In the genomic region with DNA sequence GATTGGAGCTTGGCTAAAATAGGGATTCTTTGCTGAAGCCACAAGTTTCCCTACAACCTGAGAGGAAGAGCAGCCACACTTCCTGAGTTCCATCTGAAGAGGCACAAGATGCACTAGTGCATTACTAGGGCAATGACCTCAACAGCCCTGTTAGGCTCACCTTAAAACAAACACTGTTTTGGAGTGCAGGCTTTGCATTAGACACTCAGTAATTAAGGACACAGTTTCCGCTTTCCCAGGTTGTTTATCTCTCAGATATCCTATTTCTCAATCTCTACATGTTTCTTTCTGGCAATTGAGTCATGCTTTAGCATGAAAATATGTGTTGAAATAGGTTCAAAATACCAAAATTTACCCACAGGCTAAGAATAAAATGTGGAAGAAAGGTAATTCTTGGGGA, we compare ENCODE assay signal across 21 cellular contexts. TPM values are rescaled to one million over a fixed set of nuclear protein-coding genes. Genes with fewer than 3 reads are reported as not detected.
DNase-seq lines count a peak whose midpoint lies in the region; ATAC-seq and TF ChIP-seq lines count a peak whose summit lies in the region.
"Had no signal": no experiment of that assay in that cellular context is flagged by ENCODE, and none has a peak within 500 bp of the region (broad histone marks: within the 10 kb centered on the region; RNA-seq: fewer than 3 reads in every experiment).

No MANE protein-coding gene starts in this region.

- H3K27ac Mint-ChIP-seq in MCF 10A (ENCODE audit: low read depth, unreplicated experiment) (peak overlapping the region; percentile 81), T-helper 17 cell (peak overlapping the region; percentile 32)
- H3K27ac Mint-ChIP-seq: activated CD4-positive, alpha-beta T cell treated with anti-CD3 and anti-CD28 coated beads, Interleukin-2, amount 10 ng/mL, durations not matched to agents 7 days and 5 days; activated naive CD8-positive, alpha-beta T cell treated with anti-CD3 and anti-CD28 coated beads, Interleukin-2, amount 50 U/mL, for 24 hours; brain; CD4-positive, alpha-beta T cell; endodermal cell had no signal

- H3K4me3 Mint-ChIP-seq in MCF 10A (ENCODE audit: unreplicated experiment) = no peak overlapping the region
- H3K4me3 Mint-ChIP-seq in T-helper 17 cell = no peak overlapping the region
- H3K4me3 Mint-ChIP-seq: activated CD4-positive, alpha-beta T cell treated with anti-CD3 and anti-CD28 coated beads, Interleukin-2, amount 10 ng/mL, durations not matched to agents 7 days and 5 days; activated naive CD8-positive, alpha-beta T cell treated with anti-CD3 and anti-CD28 coated beads, Interleukin-2, amount 50 U/mL, for 24 hours; brain; CD4-positive, alpha-beta T cell; endodermal cell; H9 had no signal

- no peak for ATAC-seq in T-helper 17 cell
- ATAC-seq: activated naive CD8-positive, alpha-beta T cell treated with anti-CD3 and anti-CD28 coated beads, Interleukin-2, amount 50 U/mL, for 24 hours; right lobe of liver had no signal

- H3K4me1 ChIP-seq in breast epithelium (no peaks in the 10 kb centered on the region), uterus (no peaks in the 10 kb centered on the region), left ventricle myocardium inferior (no peaks in the 10 kb centered on the region)
- H3K4me1 ChIP-seq: colonic mucosa, right lobe of liver, SJSA1 had no signal

- no peaks in the 10 kb centered on the region for H3K9me3 Mint-ChIP-seq in MCF 10A (ENCODE audit: unreplicated experiment)
- H3K9me3 Mint-ChIP-seq: activated naive CD8-positive, alpha-beta T cell treated with anti-CD3 and anti-CD28 coated beads, Interleukin-2, amount 50 U/mL, for 24 hours; brain; CD4-positive, alpha-beta T cell; endodermal cell; H9 had no signal

- BruUV-seq in MCF 10A (replicated peaks; lab: Mats Ljungman, UMichigan) = no TSS peak

- H3K27ac ChIP-seq in breast epithelium (no peak overlapping the region), uterus (no peak overlapping the region), left ventricle myocardium inferior (replicated peaks) (no peak overlapping the region)
- H3K27ac ChIP-seq: colonic mucosa, right lobe of liver, SJSA1 had no signal

- POLR2A ChIA-PET in MCF 10A (lab: Yijun Ruan, JAX) = interaction anchor here (1.4 kb wide), 1 partner anchor 13 kb away, joined by 4 read pairs; no protein-coding TSS in a partner anchor

- intact Hi-C loops in MCF 10A (cut with micrococcal nuclease) = no loop called here
- intact Hi-C loops in breast epithelium (cut with DNase I; ENCODE audit: low total_unique reads) = no loop called here
- intact Hi-C loops in uterus (cut with DNase I; ENCODE audit: low total_unique reads) = no loop called here
- intact Hi-C loops in left ventricle myocardium inferior (cut with micrococcal nuclease) = no loop called here

- TF ChIP-seq POLR2A in breast epithelium (IDR thresholded peaks at IDR 0.05) (no peak), uterus (IDR thresholded peaks at IDR 0.05) (no peak)

- H3K4me3 ChIP-seq in breast epithelium (no peak overlapping the region), uterus (no peak overlapping the region), left ventricle myocardium inferior (no peak overlapping the region)
- H3K4me3 ChIP-seq: colonic mucosa, right lobe of liver, SJSA1 had no signal

- H3K9me3 ChIP-seq in breast epithelium (no peaks in the 10 kb centered on the region), T-helper 17 cell (ENCODE audit: control insufficient read depth, low read length, poor library complexity, severe bottlenecking) (no peaks in the 10 kb centered on the region), uterus (no peaks in the 10 kb centered on the region), left ventricle myocardium inferior (replicated peaks) (no peaks in the 10 kb centered on the region)
- H3K9me3 ChIP-seq: colonic mucosa, right lobe of liver, SJSA1 had no signal

- H3K36me3 Mint-ChIP-seq in MCF 10A (ENCODE audit: insufficient read depth, unreplicated experiment) (no peaks in the 10 kb centered on the region), T-helper 17 cell (ENCODE audit: low read depth) (peaks cover 10% of the 10 kb centered on the region)
- H3K36me3 Mint-ChIP-seq: brain had no signal

- no peaks in the 10 kb centered on the region for H3K36me3 ChIP-seq in breast epithelium
- H3K36me3 ChIP-seq in uterus = no peaks in the 10 kb centered on the region
- no peaks in the 10 kb centered on the region for H3K36me3 ChIP-seq in left ventricle myocardium inferior
- H3K36me3 ChIP-seq: colonic mucosa, right lobe of liver, SJSA1 had no signal

- no peak for TF ChIP-seq CTCF in MCF 10A (IDR thresholded peaks at IDR 0.05; ENCODE audit: unreplicated experiment)
- no peak for TF ChIP-seq CTCF in breast epithelium (IDR thresholded peaks at IDR 0.05)
- no peak for TF ChIP-seq CTCF in uterus (IDR thresholded peaks at IDR 0.05)
- TF ChIP-seq CTCF in left ventricle myocardium inferior (IDR thresholded peaks at IDR 0.05; ENCODE audit: borderline replicate concordance) = no peak

- CTCF ChIA-PET in MCF 10A (lab: Yijun Ruan, JAX) = interaction anchor here (0.7 to 0.9 kb wide), 2 partner anchors 10 to 16 kb away, joined by 3 to 4 read pairs; no protein-coding TSS in a partner anchor

- peak; percentile 86 for DNase-seq in MCF 10A (ENCODE audit: unreplicated experiment)
- no peak for DNase-seq in breast epithelium (ENCODE audit: low spot score in 2 of 2)
- DNase-seq in T-helper 17 cell = no peak
- DNase-seq in left kidney (ENCODE audit: low read depth, low spot score) = peak; percentile 56
- no peak for DNase-seq in uterus
- DNase-seq in activated naive CD4-positive, alpha-beta T cell treated with Interleukin-2 at 50 U/mL for 16 hours = no peak
- no peak for DNase-seq in left ventricle myocardium inferior
- DNase-seq in NCI-H774 (lab: John Stamatoyannopoulos, UW) = no peak
- DNase-seq: ACHN; activated CD4-positive, alpha-beta T cell treated with anti-CD3 and anti-CD28 coated beads, Interleukin-2, amount 10 ng/mL, durations not matched to agents 7 days and 5 days; activated CD8-positive, alpha-beta memory T cell treated with anti-CD3 and anti-CD28 coated beads, Interleukin-2, amount 50 U/mL, for 48 hours; activated naive CD8-positive, alpha-beta T cell treated with anti-CD3 and anti-CD28 coated beads, Interleukin-2, amount 50 U/mL, for 24 hours; CD4-positive, alpha-beta T cell; colonic mucosa; endodermal cell; H9; head of caudate nucleus; NCI-H1105; right lobe of liver had no signal

- H3K4me1 Mint-ChIP-seq in MCF 10A (ENCODE audit: insufficient read depth, unreplicated experiment) (peaks cover 15% of the 10 kb centered on the region), T-helper 17 cell (peaks cover 18% of the 10 kb centered on the region)
- H3K4me1 Mint-ChIP-seq: brain had no signal

- H3K27me3 ChIP-seq in breast epithelium = no peaks in the 10 kb centered on the region
- no peaks in the 10 kb centered on the region for H3K27me3 ChIP-seq in uterus
- H3K27me3 ChIP-seq in left ventricle myocardium inferior (ENCODE audit: low read depth) = no peaks in the 10 kb centered on the region
- H3K27me3 ChIP-seq: colonic mucosa, right lobe of liver, SJSA1 had no signal

- H3K27me3 Mint-ChIP-seq in MCF 10A (ENCODE audit: insufficient read depth, unreplicated experiment) = no peaks in the 10 kb centered on the region
- no peaks in the 10 kb centered on the region for H3K27me3 Mint-ChIP-seq in T-helper 17 cell
- H3K27me3 Mint-ChIP-seq: activated CD4-positive, alpha-beta T cell treated with anti-CD3 and anti-CD28 coated beads, Interleukin-2, amount 10 ng/mL, durations not matched to agents 7 days and 5 days; activated naive CD8-positive, alpha-beta T cell treated with anti-CD3 and anti-CD28 coated beads, Interleukin-2, amount 50 U/mL, for 24 hours; brain; CD4-positive, alpha-beta T cell had no signal

RNA-seq across cellular contexts. Expression of a gene that starts 34.2 kb away (rescaled TPM):
- 27.7 and 31.2 TPM in 2 replicates for total RNA-seq in MCF 10A (2022)
- 10 to 100 TPM in 2 of 3 donors, 1 to 10 TPM in 1; 9.2 to 32.6 (median 24.1) TPM for total RNA-seq in breast epithelium
- total RNA-seq in T-helper 17 cell = 100 to 1,000 TPM; 184 to 186 TPM
- total RNA-seq in uterus = 10 to 100 TPM in 1 of 4 donors, 1 to 10 TPM in 2, under 1 TPM in 1; 0.51 to 10.4 (median 3.7) TPM
- total RNA-seq in left ventricle myocardium inferior = 16.6 TPM
- total RNA-seq: SJSA1 had no signal

Comparison
In these comparisons a context has a peak if more than half of its experiments do, and no peak if none do; other contexts are left out.
1. DNase-seq: peak in MCF 10A (single experiment) and left kidney (single experiment); none in breast epithelium (0 of 2), T-helper 17 cell (0 of 3), uterus (0 of 2), activated naive CD4-positive, alpha-beta T cell treated with Interleukin-2 at 50 U/mL for 16 hours (single experiment), left ventricle myocardium inferior (single experiment) and NCI-H774 (single experiment).